ENCODE assay signal across 10 cellular contexts in genomic region chr4:173367946-173368345, GRCh38. TPM values are rescaled to one million over a fixed set of nuclear protein-coding genes. Genes with fewer than 3 reads are reported as not detected.
A peak's percentile ranks its signal among the peaks of the same experiment; 100 is the strongest.
DNase-seq lines count a peak whose midpoint lies in the region; ATAC-seq, FAIRE-seq and TF ChIP-seq lines count a peak whose summit lies in the region.
"Had no signal": no experiment of that assay in that cellular context is flagged by ENCODE, and none has a peak within 500 bp of the region (broad histone marks: within the 10 kb centered on the region; RNA-seq: fewer than 3 reads in every experiment).

No MANE protein-coding gene starts in this region.

- H3K27ac Mint-ChIP-seq in activated T-cell treated with anti-CD3 and anti-CD28 coated beads, Interleukin-2, amount 50 U/mL, for 72 hours = peak overlapping the region; percentile 1
- no peak overlapping the region for H3K27ac Mint-ChIP-seq in stimulated activated effector memory CD8-positive, alpha-beta T cell treated with anti-CD3 and anti-CD28 coated beads, Interleukin-12 subunit alpha, Interleukin-12 subunit beta, amount 100 ng/mL, for 72 hours

- no peaks in the 10 kb centered on the region for H3K27me3 Mint-ChIP-seq in activated T-cell treated with anti-CD3 and anti-CD28 coated beads, Interleukin-2, amount 50 U/mL, for 72 hours (ENCODE audit: low read depth)

- H2AFZ ChIP-seq in PC-3 (ENCODE audit: low read length) = peak overlapping the region; percentile 40; the same call in 1 of the 2 replicates
- no peak overlapping the region for H2AFZ ChIP-seq in endothelial cell of umbilical vein (ENCODE audit: low read depth, low read length)

- intact Hi-C loops in PC-3 (cut with micrococcal nuclease) (loop anchor here (5.0 kb wide), 1 partner anchor 49 kb away; no protein-coding TSS in a partner anchor), endothelial cell of umbilical vein (cut with micrococcal nuclease) (no loop called here), adrenal gland (cut with DNase I) (no loop called here)

- TF ChIP-seq POLR2A in endothelial cell of umbilical vein (IDR thresholded peaks at IDR 0.05; ENCODE audit: low read depth, low read length) (no peak), adrenal gland (IDR thresholded peaks at IDR 0.05) (no peak)

- H3K9me3 ChIP-seq in PC-3 (ENCODE audit: low read length) = no peaks in the 10 kb centered on the region
- no peaks in the 10 kb centered on the region for H3K9me3 ChIP-seq in endothelial cell of umbilical vein (replicated peaks; ENCODE audit: control insufficient read depth, insufficient read depth, low read length)
- H3K9me3 ChIP-seq in adrenal gland (replicated peaks in 1 of 3) = no peaks in the 10 kb centered on the region

- no peaks in the 10 kb centered on the region for H3K9me2 ChIP-seq in PC-3 (replicated peaks; ENCODE audit: low read length)

- no peak overlapping the region for H3K27ac ChIP-seq in PC-3 (ENCODE audit: low read length)
- peak overlapping the region; percentile 59 for H3K27ac ChIP-seq in endothelial cell of umbilical vein (ENCODE audit: insufficient read depth, low read depth, low read length)
- H3K27ac ChIP-seq in adrenal gland = peak overlapping the region in 2 of 5 donors; percentile 16 to 98

- CTCF ChIA-PET in PC-3 (lab: Charles Lee) (no interaction called here), endothelial cell of umbilical vein (lab: Charles Lee) (interaction anchor here (0.7 to 1.5 kb wide), 10 partner anchors 9 to 354 kb away, joined by 3 to 12 read pairs (median 4); no protein-coding TSS in a partner anchor)

- no peaks in the 10 kb centered on the region for H3F3A ChIP-seq in PC-3 (ENCODE audit: low read length, unreplicated experiment)

- H3K36me3 Mint-ChIP-seq in activated T-cell treated with anti-CD3 and anti-CD28 coated beads, Interleukin-2, amount 50 U/mL, for 72 hours (ENCODE audit: insufficient read depth in 2 of 2) = peaks cover 2 to 5% of the 10 kb centered on the region in 2 donors
- peaks cover 48% of the 10 kb centered on the region for H3K36me3 Mint-ChIP-seq in stimulated activated effector memory CD8-positive, alpha-beta T cell treated with anti-CD3 and anti-CD28 coated beads, Interleukin-12 subunit alpha, Interleukin-12 subunit beta, amount 100 ng/mL, for 72 hours

- H3K9me1 ChIP-seq in endothelial cell of umbilical vein (replicated peaks; ENCODE audit: control insufficient read depth, extremely low read depth, insufficient read depth, low read length) = no peaks in the 10 kb centered on the region

- 61 to 63% (median 61%) methylated on average over 4 of the region's 4 CpGs for whole genome bisulfite sequencing in adrenal gland, 4 donors

- FAIRE-seq in endothelial cell of umbilical vein (lab: Jason Lieb, UNC) = no peak
- no peak for FAIRE-seq in urothelium cell line (lab: Jason Lieb, UNC)

- POLR2A ChIA-PET in PC-3 (lab: Charles Lee; ENCODE audit: unreplicated experiment) = no interaction called here
- POLR2A ChIA-PET in endothelial cell of umbilical vein (lab: Charles Lee) = interaction anchor here (6.1 kb wide), 1 partner anchor 34 kb away, joined by 127 read pairs; the partner anchor contains the start of gene HMGB2

- H3K4me3 ChIP-seq in PC-3 (ENCODE audit: low read length) (peak overlapping the region; percentile 40; the same call in 1 of the 2 replicates), endothelial cell of umbilical vein (replicated peaks in 1 of 3; ENCODE audit: insufficient read depth in 1 of 3, low read depth in 1 of 3, low read length in 3 of 3) (peak overlapping the region in 1 of 3 experiments; percentile 15), adrenal gland (no peak overlapping the region)

- no peak for TF ChIP-seq CTCF in PC-3 (conservative IDR thresholded peaks at IDR 0.05; ENCODE audit: low read depth, low read length)
- TF ChIP-seq CTCF in endothelial cell of umbilical vein (IDR thresholded peaks at IDR 0.05; ENCODE audit: extremely low read depth in 1 of 2, insufficient read depth in 1 of 2, low read depth in 1 of 2, low read length in 2 of 2) = no peak
- TF ChIP-seq CTCF in adrenal gland (IDR thresholded peaks at IDR 0.05) = no peak

- no peaks in the 10 kb centered on the region for H3K27me3 ChIP-seq in PC-3 (ENCODE audit: low read length)
- H3K27me3 ChIP-seq in endothelial cell of umbilical vein (ENCODE audit: control insufficient read depth in 2 of 2, insufficient read depth in 2 of 2, low read length in 2 of 2) = no peaks in the 10 kb centered on the region
- H3K27me3 ChIP-seq in adrenal gland = no peaks in the 10 kb centered on the region

- BruUV-seq in PC-3 (replicated peaks; lab: Mats Ljungman, UMichigan) = no TSS peak
- BruUV-seq in endothelial cell of umbilical vein (replicated peaks; lab: Mats Ljungman, UMichigan) = no TSS peak

- H3K4me3 Mint-ChIP-seq in activated T-cell treated with anti-CD3 and anti-CD28 coated beads, Interleukin-2, amount 50 U/mL, for 72 hours = peak overlapping the region; percentile 70 to 83
- H3K4me3 Mint-ChIP-seq in stimulated activated effector memory CD8-positive, alpha-beta T cell treated with anti-CD3 and anti-CD28 coated beads, Interleukin-12 subunit alpha, Interleukin-12 subunit beta, amount 100 ng/mL, for 72 hours = peak overlapping the region; percentile 94

- H3K4me1 ChIP-seq in PC-3 (ENCODE audit: insufficient read depth, low read length) = peaks cover 13% of the 10 kb centered on the region
- peaks cover 19% of the 10 kb centered on the region for H3K4me1 ChIP-seq in endothelial cell of umbilical vein (ENCODE audit: control insufficient read depth, extremely low read depth, insufficient read depth, low read length)
- H3K4me1 ChIP-seq in adrenal gland (replicated peaks in 1 of 2) = peaks cover 0 to 11% of the 10 kb centered on the region in 2 donors

- H3K9me3 Mint-ChIP-seq in activated T-cell treated with anti-CD3 and anti-CD28 coated beads, Interleukin-2, amount 50 U/mL, for 72 hours = no peaks in the 10 kb centered on the region
- H3K9me3 Mint-ChIP-seq in stimulated activated effector memory CD8-positive, alpha-beta T cell treated with anti-CD3 and anti-CD28 coated beads, Interleukin-12 subunit alpha, Interleukin-12 subunit beta, amount 100 ng/mL, for 72 hours = no peaks in the 10 kb centered on the region

- H3K79me2 ChIP-seq in PC-3 (ENCODE audit: low read length) (peaks cover 17% of the 10 kb centered on the region), endothelial cell of umbilical vein (ENCODE audit: control insufficient read depth, insufficient read depth, low read length) (peaks cover 16% of the 10 kb centered on the region)

- H3K4me2 ChIP-seq in PC-3 (ENCODE audit: low read length) (peak overlapping the region; percentile 37), endothelial cell of umbilical vein (ENCODE audit: insufficient read depth, low read length) (peak overlapping the region; percentile 83)

- no peaks in the 10 kb centered on the region for H3K36me3 ChIP-seq in PC-3 (ENCODE audit: low read depth, low read length)
- no peaks in the 10 kb centered on the region for H3K36me3 ChIP-seq in endothelial cell of umbilical vein (ENCODE audit: control insufficient read depth in 2 of 2, extremely low read depth in 1 of 2, insufficient read depth in 2 of 2, low read length in 2 of 2)
- H3K36me3 ChIP-seq in adrenal gland (replicated peaks in 1 of 2) = no peaks in the 10 kb centered on the region

- peaks cover 29% of the 10 kb centered on the region for H3K4me1 Mint-ChIP-seq in activated T-cell treated with anti-CD3 and anti-CD28 coated beads, Interleukin-2, amount 50 U/mL, for 72 hours (ENCODE audit: low read depth)
- H3K4me1 Mint-ChIP-seq in stimulated activated effector memory CD8-positive, alpha-beta T cell treated with anti-CD3 and anti-CD28 coated beads, Interleukin-12 subunit alpha, Interleukin-12 subunit beta, amount 100 ng/mL, for 72 hours = peaks cover 30% of the 10 kb centered on the region

- no peak for ATAC-seq in activated T-cell treated with anti-CD3 and anti-CD28 coated beads, Interleukin-2, amount 50 U/mL, for 72 hours (replicated peaks in 1 of 2)
- ATAC-seq in PC-3 = no peak
- ATAC-seq in stimulated activated effector memory CD8-positive, alpha-beta T cell treated with anti-CD3 and anti-CD28 coated beads, Interleukin-12 subunit alpha, Interleukin-12 subunit beta, amount 100 ng/mL, for 72 hours = no peak
- ATAC-seq in HG02678 (IDR thresholded peaks at IDR 0.05; ENCODE audit: unreplicated experiment) = no peak

- H4K20me1 ChIP-seq in PC-3 (ENCODE audit: low read length) (no peaks in the 10 kb centered on the region), endothelial cell of umbilical vein (replicated peaks; ENCODE audit: control insufficient read depth, extremely low read depth, insufficient read depth, low read length) (no peaks in the 10 kb centered on the region)

- dilution Hi-C loops in endothelial cell of umbilical vein (cut with MboI; ENCODE audit: extremely low pct_ligation_motif_present, low sequenced_read_pairs) = no loop called here

- H3K9ac ChIP-seq in PC-3 (ENCODE audit: low read length) = no peak overlapping the region
- H3K9ac ChIP-seq in endothelial cell of umbilical vein (replicated peaks; ENCODE audit: extremely low read depth, insufficient read depth, low read length) = no peak overlapping the region

- DNase-seq in activated T-cell treated with anti-CD3 and anti-CD28 coated beads, Interleukin-2, amount 50 U/mL, for 72 hours = no peak
- no peak for DNase-seq in activated T-cell treated with anti-CD3 and anti-CD28 coated beads for 4 hours
- peak; percentile 23 for DNase-seq in PC-3
- DNase-seq in endothelial cell of umbilical vein (ENCODE audit: low read depth, low spot score) = peak; percentile 24
- no peak for DNase-seq in stimulated activated effector memory CD8-positive, alpha-beta T cell treated with anti-CD3 and anti-CD28 coated beads, Interleukin-12 subunit alpha, Interleukin-12 subunit beta, amount 100 ng/mL, for 72 hours (ENCODE audit: low spot score in 2 of 2)
- DNase-seq in urothelium cell line (ENCODE audit: low spot score) = no peak
- DNase-seq in adrenal gland = no peak
- DNase-seq: activated CD4-positive, CD25-positive, alpha-beta regulatory T cell treated with anti-CD3 and anti-CD28 coated beads, Interleukin-2, amount 50 U/mL, for 72 hours; NCI-H524 treated with DMSO at 0.1 percent for 48 hours had no signal

RNA-seq across cellular contexts. Expression of gene SAP30, which starts 2.8 kb away (rescaled TPM):
- 10 to 100 TPM; 18.1 to 18.4 TPM for total RNA-seq in activated T-cell treated with anti-CD3 and anti-CD28 coated beads, Interleukin-2, amount 50 U/mL, for 72 hours
- total RNA-seq in PC-3 (2014; rRNA removed) (33.2 and 38.8 TPM in 2 replicates), endothelial cell of umbilical vein (23.8 and 27.1 TPM in 2 replicates), adrenal gland (10 to 100 TPM; 10.3 to 39.1 (median 16.7) TPM)
- polyA plus RNA-seq in endothelial cell of umbilical vein (7.5 and 9.9 TPM in 2 replicates), adrenal gland (10 to 100 TPM in 1 of 3 donors, 1 to 10 TPM in 2; 4.4 to 13.9 (median 4.7) TPM)
- 14.9 and 16.5 TPM in 2 replicates for polyA plus RNA-seq in endothelial cell of umbilical vein (2011; cell fraction: cytosol; rRNA removed)
- 6.7 and 10.4 TPM in 2 replicates for polyA plus RNA-seq in endothelial cell of umbilical vein (2011; cell fraction: nucleus; rRNA removed)
- 13.9 and 23.0 TPM in 2 replicates for polyA plus RNA-seq in endothelial cell of umbilical vein (2012)
- polyA minus RNA-seq in endothelial cell of umbilical vein = 3.0 and 3.1 TPM in 2 replicates
- 14.6 TPM for polyA minus RNA-seq in endothelial cell of umbilical vein (2011; cell fraction: cytosol; rRNA and poly(A)+ RNA removed)
- 4.4 and 9.4 TPM in 2 replicates for polyA minus RNA-seq in endothelial cell of umbilical vein (2011; cell fraction: nucleus; rRNA and poly(A)+ RNA removed)

RNA-seq across cellular contexts. Expression of gene SCRG1, which starts 31.0 kb away (rescaled TPM):
- not detected for total RNA-seq in activated T-cell treated with anti-CD3 and anti-CD28 coated beads, Interleukin-2, amount 50 U/mL, for 72 hours
- total RNA-seq in PC-3 (2014; rRNA removed) = not detected in 2 replicates
- total RNA-seq in endothelial cell of umbilical vein = not detected in 2 replicates
- polyA plus RNA-seq in endothelial cell of umbilical vein = not detected in 2 replicates
- not detected in 2 replicates for polyA plus RNA-seq in endothelial cell of umbilical vein (2011; cell fraction: cytosol; rRNA removed)
- not detected in 2 replicates for polyA plus RNA-seq in endothelial cell of umbilical vein (2011; cell fraction: nucleus; rRNA removed)
- polyA plus RNA-seq in endothelial cell of umbilical vein (2012) = not detected in 2 replicates
- polyA minus RNA-seq in endothelial cell of umbilical vein = not detected in 2 replicates
- polyA minus RNA-seq in endothelial cell of umbilical vein (2011; cell fraction: cytosol; rRNA and poly(A)+ RNA removed) = not detected
- not detected in 2 replicates for polyA minus RNA-seq in endothelial cell of umbilical vein (2011; cell fraction: nucleus; rRNA and poly(A)+ RNA removed)
- total RNA-seq in adrenal gland = under 1 TPM in 6 of 8 donors, not detected in 2; 0.14 to 0.76 (median 0.19) TPM
- polyA plus RNA-seq in adrenal gland = 1 to 10 TPM in 1 of 3 donors, under 1 TPM in 2; 0.40 to 1.9 (median 0.54) TPM

RNA-seq across cellular contexts. Expression of gene HMGB2, which starts 33.8 kb away (rescaled TPM):
- total RNA-seq in activated T-cell treated with anti-CD3 and anti-CD28 coated beads, Interleukin-2, amount 50 U/mL, for 72 hours = 100 to 1,000 TPM; 553 to 627 TPM
- total RNA-seq in PC-3 (2014; rRNA removed) (111 and 139 TPM in 2 replicates), endothelial cell of umbilical vein (217 and 233 TPM in 2 replicates), adrenal gland (10 to 100 TPM in 7 of 8 donors, 1 to 10 TPM in 1; 7.5 to 25.3 (median 21.8) TPM)
- polyA plus RNA-seq in endothelial cell of umbilical vein (25.5 and 45.9 TPM in 2 replicates), adrenal gland (10 to 100 TPM; 38.6 to 46.1 (median 42.8) TPM)
- 159 and 171 TPM in 2 replicates for polyA plus RNA-seq in endothelial cell of umbilical vein (2011; cell fraction: cytosol; rRNA removed)
- 77.0 and 157 TPM in 2 replicates for polyA plus RNA-seq in endothelial cell of umbilical vein (2011; cell fraction: nucleus; rRNA removed)
- 95.9 and 232 TPM in 2 replicates for polyA plus RNA-seq in endothelial cell of umbilical vein (2012)
- 20.7 and 22.6 TPM in 2 replicates for polyA minus RNA-seq in endothelial cell of umbilical vein
- polyA minus RNA-seq in endothelial cell of umbilical vein (2011; cell fraction: cytosol; rRNA and poly(A)+ RNA removed) = 49.7 TPM
- 26.8 and 30.1 TPM in 2 replicates for polyA minus RNA-seq in endothelial cell of umbilical vein (2011; cell fraction: nucleus; rRNA and poly(A)+ RNA removed)

Comparison
In these comparisons a context has a peak if more than half of its experiments do, and no peak if none do; other contexts are left out.
1. DNase-seq: peak in PC-3 (single experiment) and endothelial cell of umbilical vein (single experiment); none in activated T-cell treated with anti-CD3 and anti-CD28 coated beads, Interleukin-2, amount 50 U/mL, for 72 hours (0 of 2), activated T-cell treated with anti-CD3 and anti-CD28 coated beads for 4 hours (single experiment), stimulated activated effector memory CD8-positive, alpha-beta T cell treated with anti-CD3 and anti-CD28 coated beads, Interleukin-12 subunit alpha, Interleukin-12 subunit beta, amount 100 ng/mL, for 72 hours (0 of 2), urothelium cell line (single experiment) and adrenal gland (0 of 7).